25 cellular contexts compared by ENCODE assay signal in genomic region chr4:166277851-166278250, GRCh38.
"Had no signal": no experiment of that assay in that cellular context is flagged by ENCODE, and none has a peak within 500 bp of the region (broad histone marks: within the 10 kb centered on the region; RNA-seq: fewer than 3 reads in every experiment).

No MANE protein-coding gene starts in this region.

- H3K27ac ChIP-seq: adrenal gland, ascending aorta, brain microvascular endothelial cell, cardiac muscle cell, SJSA1, VCaP had no signal

- DNase-seq: activated CD4-positive, alpha-beta memory T cell treated with anti-CD3 and anti-CD28 coated beads for 36 hours; activated CD4-positive, alpha-beta T cell treated with anti-CD3 and anti-CD28 coated beads, Interleukin-2, amount 10 ng/mL, durations not matched to agents 7 days and 5 days; activated CD4-positive, CD25-positive, alpha-beta regulatory T cell; activated gamma-delta T cell; activated naive CD4-positive, alpha-beta T cell treated with anti-CD3 and anti-CD28 coated beads, Interleukin-2, amount 10 ng/mL, durations not matched to agents 7 days and 5 days; activated naive CD8-positive, alpha-beta T cell treated with anti-CD3 and anti-CD28 coated beads for 36 hours; activated T-cell treated with anti-CD3 and anti-CD28 coated beads for 4 hours; activated T-cell treated with anti-CD3 and anti-CD28 coated beads, Interleukin-2, amount 50 U/mL, for 48 hours; adrenal gland; NCI-H1048; NCI-H146; NCI-H187 treated with DMSO at 0.1 percent for 48 hours; NCI-H2081 treated with DMSO at 0.1 percent for 48 hours; NCI-H2171 treated with DMSO at 0.1 percent for 48 hours; NCI-H345; NCI-H510A treated with DMSO at 0.1 percent for 48 hours; NCI-H69; NK-92 treated with Interleukin-12 subunit alpha and Interleukin-12 subunit beta, amount 100 ng/mL, for 24 hours; SHP77; T-helper 1 cell had no signal

- H3K9me3 ChIP-seq: adrenal gland, ascending aorta, SJSA1 had no signal

- H3K4me1 ChIP-seq: adrenal gland, ascending aorta, SJSA1 had no signal

- H3K36me3 ChIP-seq: adrenal gland, ascending aorta, brain microvascular endothelial cell, cardiac muscle cell, SJSA1 had no signal

- H3K27me3 ChIP-seq: adrenal gland, ascending aorta, brain microvascular endothelial cell, cardiac muscle cell, SJSA1 had no signal

- H3K4me3 ChIP-seq: adrenal gland, ascending aorta, cardiac muscle cell, SJSA1 had no signal
